ENCODE assay signal across 23 cellular contexts in the genomic region with DNA sequence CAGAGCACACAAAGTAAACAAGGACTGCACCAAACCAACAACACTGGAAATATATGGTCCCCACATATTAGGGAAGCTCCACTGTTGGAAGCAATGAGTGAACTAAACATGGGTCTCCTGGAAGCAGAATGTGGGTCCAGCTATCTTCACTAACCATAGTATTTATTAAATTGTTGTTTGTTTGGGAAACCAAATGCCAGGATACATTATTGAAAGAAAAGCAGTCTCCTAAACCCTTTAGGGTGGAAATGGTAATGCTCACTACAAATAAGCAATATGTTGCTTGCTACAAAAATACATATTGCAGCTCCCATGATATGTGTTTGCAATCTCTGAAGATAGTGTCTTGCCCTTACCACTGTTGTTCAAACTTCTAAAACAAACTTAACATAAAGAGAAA. TPM values are rescaled to one million over a fixed set of nuclear protein-coding genes. Genes with fewer than 3 reads are reported as not detected.
A peak's percentile ranks its signal among the peaks of the same experiment; 100 is the strongest.
DNase-seq lines count a peak whose midpoint lies in the region; FAIRE-seq and TF ChIP-seq lines count a peak whose summit lies in the region.
"Had no signal": no experiment of that assay in that cellular context is flagged by ENCODE, and none has a peak within 500 bp of the region (broad histone marks: within the 10 kb centered on the region; RNA-seq: fewer than 3 reads in every experiment).

No MANE protein-coding gene starts in this region.

- no peak for TF ChIP-seq CTCF in dorsolateral prefrontal cortex (IDR thresholded peaks at IDR 0.05 in 54 of 56, conservative IDR thresholded peaks at IDR 0.05 in 2 of 56; ENCODE audit: low read depth in 1 of 56, partially characterized antibody in 56 of 56)
- no peak for TF ChIP-seq CTCF in neural crest cell (conservative IDR thresholded peaks at IDR 0.05)
- no peak for TF ChIP-seq CTCF in transverse colon (IDR thresholded peaks at IDR 0.05)
- TF ChIP-seq CTCF in prostate gland (IDR thresholded peaks at IDR 0.05): no peak

- no peaks in the 10 kb centered on the region for H3K9me3 Mint-ChIP-seq in neural crest cell
- peaks cover 0 to 7% (median 6%) of the 10 kb centered on the region in 5 donors for H3K9me3 Mint-ChIP-seq in CD8-positive, alpha-beta memory T cell
- H3K9me3 Mint-ChIP-seq: nephron progenitor cell; stimulated activated naive CD8-positive, alpha-beta T cell treated with anti-CD3 and anti-CD28 coated beads, Interleukin-15, Interleukin-2, amounts not matched to agents 100 ng/mL and 50 ng/mL, for 24 hours had no signal

- H3K27ac ChIP-seq in dorsolateral prefrontal cortex: peak overlapping the region in 55 of 59 donors; percentile 0 to 100 (median 98)
- peak overlapping the region; percentile 36 to 94 (median 87) for H3K27ac ChIP-seq in transverse colon
- no peak overlapping the region for H3K27ac ChIP-seq in small intestine (ENCODE audit: low read depth in 1 of 2, low read length in 1 of 2)
- H3K27ac ChIP-seq in CD8-positive, alpha-beta memory T cell (ENCODE audit: low read depth, low read length): no peak overlapping the region
- no peak overlapping the region for H3K27ac ChIP-seq in prostate gland
- H3K27ac ChIP-seq: SK-N-MC had no signal

- peaks cover 0 to 15% (median 6%) of the 10 kb centered on the region in 4 donors for H3K4me1 ChIP-seq in transverse colon
- H3K4me1 ChIP-seq in small intestine (ENCODE audit: control insufficient read depth in 2 of 2, insufficient read depth in 1 of 2, low read depth in 1 of 2, low read length in 1 of 2): no peaks in the 10 kb centered on the region
- no peaks in the 10 kb centered on the region for H3K4me1 ChIP-seq in CD8-positive, alpha-beta memory T cell (ENCODE audit: insufficient read depth, low read length)
- no peaks in the 10 kb centered on the region for H3K4me1 ChIP-seq in prostate gland (replicated peaks)
- H3K4me1 ChIP-seq: adrenal gland had no signal

- H3K9me3 ChIP-seq in transverse colon: no peaks in the 10 kb centered on the region
- H3K9me3 ChIP-seq in small intestine (ENCODE audit: control insufficient read depth, low read depth): no peaks in the 10 kb centered on the region
- H3K9me3 ChIP-seq in CD8-positive, alpha-beta memory T cell (ENCODE audit: low read length): no peaks in the 10 kb centered on the region
- H3K9me3 ChIP-seq in prostate gland: no peaks in the 10 kb centered on the region
- H3K9me3 ChIP-seq: adrenal gland had no signal

- H3K27ac Mint-ChIP-seq in neural crest cell (ENCODE audit: unreplicated experiment): no peak overlapping the region
- H3K27ac Mint-ChIP-seq in CD8-positive, alpha-beta memory T cell: no peak overlapping the region
- H3K27ac Mint-ChIP-seq: activated CD8-positive, alpha-beta memory T cell treated with anti-CD3 and anti-CD28 coated beads, Interleukin-2, amount 10 ng/mL, durations not matched to agents 7 days and 5 days; nephron progenitor cell; stimulated activated naive CD8-positive, alpha-beta T cell treated with anti-CD3 and anti-CD28 coated beads, Interleukin-15, Interleukin-2, amounts not matched to agents 100 ng/mL and 50 ng/mL, for 24 hours had no signal

- FAIRE-seq in small intestine (lab: Jason Lieb, UNC): no peak

- in situ Hi-C loops in transverse colon (cut with MboI; ENCODE audit: low pct_ligation_motif_present in 1 of 4, low pct_unique_long_range_greater_than_20kb in 1 of 4, low sequenced_read_pairs in 3 of 4): no loop called here

- peak; percentile 8 for DNase-seq in NCI-H748 (lab: John Stamatoyannopoulos, UW; ENCODE audit: unreplicated experiment)
- DNase-seq in NCI-H748 treated with DMSO at 0.1 percent for 48 hours (lab: John Stamatoyannopoulos, UW): no peak
- no peak for DNase-seq in dorsolateral prefrontal cortex
- DNase-seq in neural crest cell (ENCODE audit: low read depth, low spot score): no peak
- no peak for DNase-seq in transverse colon
- no peak for DNase-seq in small intestine
- DNase-seq in CD8-positive, alpha-beta memory T cell: no peak
- no peak for DNase-seq in prostate gland (ENCODE audit: low spot score)
- DNase-seq: 8988T; activated CD4-positive, CD25-positive, alpha-beta regulatory T cell treated with anti-CD3 and anti-CD28 coated beads, Interleukin-2, amount 50 U/mL, for 72 hours; activated CD8-positive, alpha-beta memory T cell treated with anti-CD3 and anti-CD28 coated beads, Interleukin-2, amount 10 ng/mL, durations not matched to agents 7 days and 5 days; adrenal gland; effector memory CD4-positive, alpha-beta T cell; Kasumi-1; NCI-H1105 treated with DMSO at 0.1 percent for 48 hours; NCI-H2171 treated with DMSO at 0.1 percent for 48 hours; nephron progenitor cell; retina; stimulated activated CD4-positive, alpha-beta T cell treated with anti-CD3 and anti-CD28 coated beads, Interleukin-1b, Interleukin-23, amount 100 ng/mL, for 48 hours; T1000 had no signal

- no peaks in the 10 kb centered on the region for H3K36me3 ChIP-seq in transverse colon
- no peaks in the 10 kb centered on the region for H3K36me3 ChIP-seq in small intestine (ENCODE audit: control insufficient read depth in 2 of 2, insufficient read depth in 2 of 2, low read length in 2 of 2)
- no peaks in the 10 kb centered on the region for H3K36me3 ChIP-seq in CD8-positive, alpha-beta memory T cell (ENCODE audit: insufficient read depth, low read length)
- no peaks in the 10 kb centered on the region for H3K36me3 ChIP-seq in prostate gland
- H3K36me3 ChIP-seq: adrenal gland had no signal

- H3K4me3 ChIP-seq in dorsolateral prefrontal cortex (peak overlapping the region in 57 of 59 donors; percentile 10 to 93 (median 80)), transverse colon (peak overlapping the region in 1 of 4 donors; percentile 55), small intestine (ENCODE audit: low read depth in 1 of 2, low read length in 2 of 2) (no peak overlapping the region), prostate gland (no peak overlapping the region)
- no peak overlapping the region for H3K4me3 ChIP-seq in CD8-positive, alpha-beta memory T cell (ENCODE audit: low read length)
- H3K4me3 ChIP-seq: SK-N-MC had no signal

- TF ChIP-seq POLR2A in transverse colon (IDR thresholded peaks at IDR 0.05) (no peak), prostate gland (IDR thresholded peaks at IDR 0.05) (no peak)

- H3K36me3 Mint-ChIP-seq in neural crest cell (ENCODE audit: low read depth): no peaks in the 10 kb centered on the region
- H3K36me3 Mint-ChIP-seq in CD8-positive, alpha-beta memory T cell: no peaks in the 10 kb centered on the region
- H3K36me3 Mint-ChIP-seq: activated CD8-positive, alpha-beta memory T cell treated with anti-CD3 and anti-CD28 coated beads, Interleukin-2, amount 10 ng/mL, durations not matched to agents 7 days and 5 days; CD14-positive monocyte had no signal

- no peaks in the 10 kb centered on the region for H3K27me3 ChIP-seq in dorsolateral prefrontal cortex
- H3K27me3 ChIP-seq in transverse colon: peaks cover 30% of the 10 kb centered on the region
- H3K27me3 ChIP-seq in small intestine (ENCODE audit: control insufficient read depth in 2 of 2, insufficient read depth in 2 of 2, low read length in 2 of 2): peaks cover 0 to 2% of the 10 kb centered on the region in 2 donors
- no peaks in the 10 kb centered on the region for H3K27me3 ChIP-seq in CD8-positive, alpha-beta memory T cell (ENCODE audit: insufficient read depth, low read length, poor library complexity, severe bottlenecking)
- no peaks in the 10 kb centered on the region for H3K27me3 ChIP-seq in prostate gland (replicated peaks; ENCODE audit: insufficient read depth)
- H3K27me3 ChIP-seq: adrenal gland had no signal

- peaks cover 54% of the 10 kb centered on the region for H3K27me3 Mint-ChIP-seq in neural crest cell (ENCODE audit: low read depth)
- H3K27me3 Mint-ChIP-seq in CD8-positive, alpha-beta memory T cell: peaks cover 6 to 10% of the 10 kb centered on the region in 2 donors

- peak overlapping the region; percentile 23 for H3K4me3 Mint-ChIP-seq in neural crest cell
- H3K4me3 Mint-ChIP-seq in CD8-positive, alpha-beta memory T cell: no peak overlapping the region
- H3K4me3 Mint-ChIP-seq: activated CD8-positive, alpha-beta memory T cell treated with anti-CD3 and anti-CD28 coated beads, Interleukin-2, amount 10 ng/mL, durations not matched to agents 7 days and 5 days; CD14-positive monocyte; nephron progenitor cell; stimulated activated naive CD8-positive, alpha-beta T cell treated with anti-CD3 and anti-CD28 coated beads, Interleukin-15, Interleukin-2, amounts not matched to agents 100 ng/mL and 50 ng/mL, for 24 hours had no signal

- intact Hi-C loops in dorsolateral prefrontal cortex (cut with DNase I): loop anchor here in 1 of 2 donors (5.0 kb wide), 1 partner anchor 93 kb away; no protein-coding TSS in a partner anchor
- intact Hi-C loops in transverse colon (cut with DNase I; ENCODE audit: low total_unique reads): loop anchor here (5.0 kb wide), 1 partner anchor 98 kb away; no protein-coding TSS in a partner anchor
- intact Hi-C loops in prostate gland (cut with DNase I): loop anchor here (2.0 to 5.0 kb wide), 2 partner anchors 53 to 93 kb away; no protein-coding TSS in a partner anchor

- POLR2A ChIA-PET in CD8-positive, alpha-beta memory T cell (lab: Charles Lee): no interaction called here

- H3K4me1 Mint-ChIP-seq in neural crest cell: peaks cover 12% of the 10 kb centered on the region
- H3K4me1 Mint-ChIP-seq in CD8-positive, alpha-beta memory T cell: peaks cover 5 to 18% (median 15%) of the 10 kb centered on the region in 3 donors

- TF ChIP-seq EP300 in transverse colon (IDR thresholded peaks at IDR 0.05; ENCODE audit: low read depth): no peak

- CTCF ChIA-PET in CD8-positive, alpha-beta memory T cell (lab: Charles Lee): no interaction called here

RNA-seq across cellular contexts. Expression of a gene that starts 2.2 kb away (rescaled TPM):
- total RNA-seq in dorsolateral prefrontal cortex (100 to 1,000 TPM in 107 of 120 experiments, 10 to 100 TPM in 13; 38.5 to 260 (median 150) TPM), neural crest cell (0.58 and 1.1 TPM in 2 replicates), transverse colon (10 to 100 TPM in 1 of 4 donors, 1 to 10 TPM in 3; 7.0 to 10.0 (median 8.1) TPM), prostate gland (1 to 10 TPM; 2.3 to 7.6 TPM)
- polyA plus RNA-seq in small intestine: 1 to 10 TPM in 1 of 3 donors, under 1 TPM in 1, not detected in 1; 0.27 to 5.4 TPM
- total RNA-seq in CD8-positive, alpha-beta memory T cell: not detected
- not detected for polyA plus RNA-seq in CD8-positive, alpha-beta memory T cell
- total RNA-seq: activated CD8-positive, alpha-beta memory T cell treated with anti-CD3 and anti-CD28 coated beads, Interleukin-2, amount 10 ng/mL, durations not matched to agents 7 days and 5 days had no signal

Comparison
In these comparisons a context has a peak if more than half of its experiments do, and no peak if none do; other contexts are left out.
1. H3K27ac ChIP-seq: peak in dorsolateral prefrontal cortex (55 of 59) and transverse colon (4 of 4); none in small intestine (0 of 2), CD8-positive, alpha-beta memory T cell (single experiment) and prostate gland (0 of 2).
2. H3K4me3 ChIP-seq: peak in dorsolateral prefrontal cortex (57 of 59); none in small intestine (0 of 2), CD8-positive, alpha-beta memory T cell (single experiment) and prostate gland (0 of 2).